In the genomic region with DNA sequence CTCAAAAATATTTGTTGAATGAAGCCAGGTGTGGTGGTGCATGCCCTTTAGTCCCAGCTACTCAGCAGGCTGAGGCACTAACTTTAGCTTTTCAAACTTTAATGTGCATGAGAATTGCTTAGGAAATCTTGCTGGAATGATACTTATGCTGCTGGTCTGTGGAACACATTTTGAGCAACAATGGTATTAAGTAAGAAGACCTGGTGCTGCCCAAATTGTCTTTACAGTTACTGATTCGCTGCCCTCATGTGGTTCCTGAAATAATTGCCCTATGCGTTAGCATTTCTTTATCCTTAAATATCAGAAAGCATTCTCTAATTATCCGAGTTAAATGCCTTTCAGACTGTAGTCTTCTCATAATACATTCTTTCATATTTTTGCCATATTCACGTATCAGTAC, we compare ENCODE assay signal across 9 cellular contexts.
DNase-seq lines count a peak whose midpoint lies in the region; ATAC-seq, FAIRE-seq and TF ChIP-seq lines count a peak whose summit lies in the region.
"Had no signal": no experiment of that assay in that cellular context is flagged by ENCODE, and none has a peak within 500 bp of the region (broad histone marks: within the 10 kb centered on the region; RNA-seq: fewer than 3 reads in every experiment).

No MANE protein-coding gene starts in this region.

- H3K36me3 Mint-ChIP-seq in GM23338 (ENCODE audit: low read depth), result no peaks in the 10 kb centered on the region

- H3K27me3 ChIP-seq in GM23338 (ENCODE audit: insufficient read depth) (no peaks in the 10 kb centered on the region), PC-9 (ENCODE audit: insufficient read depth, low read depth) (no peaks in the 10 kb centered on the region)

- no peak overlapping the region for H3K4me3 Mint-ChIP-seq in GM23338

- H3K27me3 Mint-ChIP-seq in GM23338 (ENCODE audit: insufficient read depth, low read depth, poor library complexity), result no peaks in the 10 kb centered on the region

- TF ChIP-seq CTCF in GM23338 (conservative IDR thresholded peaks at IDR 0.05; ENCODE audit: low read depth in 2 of 2) (peak; percentile 59 to 64), PC-9 (conservative IDR thresholded peaks at IDR 0.05) (peak; percentile 72), kidney (IDR thresholded peaks at IDR 0.05; ENCODE audit: borderline replicate concordance, extremely low read depth, insufficient read depth) (no peak)

- no peak overlapping the region for H2AFZ ChIP-seq in GM23338
- H2AFZ ChIP-seq in PC-9, result no peak overlapping the region

- DNase-seq in A172 (ENCODE audit: low spot score) (peak; percentile 30), GM23338 (ENCODE audit: low spot score) (peak; percentile 55), PC-9 (peak in 1 of 2 experiments; percentile 35), glomerular endothelial cell (ENCODE audit: extremely low read depth, low read depth, low spot score) (peak; percentile 12), kidney (no peak), urothelium cell line (ENCODE audit: low spot score) (no peak)

- no peak overlapping the region for H3K4me2 ChIP-seq in GM23338
- H3K4me2 ChIP-seq in PC-9, result no peak overlapping the region

- no peaks in the 10 kb centered on the region for H3K9me3 Mint-ChIP-seq in GM23338

- no peak for FAIRE-seq in kidney (lab: Jason Lieb, UNC)
- FAIRE-seq in urothelium cell line (lab: Jason Lieb, UNC), result no peak
- FAIRE-seq: colon had no signal

- H3K4me1 Mint-ChIP-seq in GM23338, result peaks cover 21% of the 10 kb centered on the region

- H3K36me3 ChIP-seq in GM23338 (ENCODE audit: insufficient read depth) (no peaks in the 10 kb centered on the region), PC-9 (ENCODE audit: low read depth) (no peaks in the 10 kb centered on the region), kidney (ENCODE audit: control insufficient read depth in 1 of 2, insufficient read depth in 2 of 2, low read length in 2 of 2) (no peaks in the 10 kb centered on the region)

- H3K9ac ChIP-seq in kidney (ENCODE audit: low read length in 2 of 2), result no peak overlapping the region

- H3K79me2 ChIP-seq in GM23338 (replicated peaks; ENCODE audit: insufficient read depth) (no peaks in the 10 kb centered on the region), PC-9 (ENCODE audit: low read depth) (no peaks in the 10 kb centered on the region)

- H3K9me2 ChIP-seq in GM23338 (ENCODE audit: insufficient read depth) (peaks cover 5% of the 10 kb centered on the region; the same call in 1 of the 2 replicates), PC-9 (ENCODE audit: insufficient read depth) (no peaks in the 10 kb centered on the region)

- no TSS peak for BruUV-seq in PC-9 (replicated peaks; lab: Mats Ljungman, UMichigan)

- ATAC-seq in GM23338 (peak; percentile 51), GM21447 (IDR thresholded peaks at IDR 0.05; ENCODE audit: unreplicated experiment) (no peak), GM18520 (IDR thresholded peaks at IDR 0.05; ENCODE audit: unreplicated experiment) (no peak)

- intact Hi-C loops in PC-9 (cut with micrococcal nuclease; ENCODE audit: unreplicated experiment) (loop anchor here (1.0 to 10.0 kb wide), 5 partner anchors 76 to 578 kb away; a partner anchor contains a TSS), kidney (cut with DNase I) (no loop called here)

- no peak overlapping the region for H3K4me3 ChIP-seq in GM23338
- H3K4me3 ChIP-seq in PC-9, result no peak overlapping the region
- H3K4me3 ChIP-seq in kidney (ENCODE audit: low read length in 2 of 2), result no peak overlapping the region

- POLR2A ChIA-PET in PC-9 (lab: Charles Lee; ENCODE audit: unreplicated experiment), result no interaction called here

- CTCF ChIA-PET in PC-9 (lab: Charles Lee), result interaction anchor here (0.6 to 1.0 kb wide), 2 partner anchors 26 to 72 kb away, joined by 3 read pairs; no protein-coding TSS in a partner anchor

- H3F3A ChIP-seq in GM23338 (replicated peaks; ENCODE audit: low read depth) (no peaks in the 10 kb centered on the region), PC-9 (ENCODE audit: insufficient read depth, low read depth) (no peaks in the 10 kb centered on the region)

- no peak overlapping the region for H3K27ac Mint-ChIP-seq in GM23338

- H3K9me3 ChIP-seq in PC-9 (ENCODE audit: insufficient read depth, low read depth) (no peaks in the 10 kb centered on the region), kidney (ENCODE audit: control insufficient read depth in 1 of 2, low read length in 2 of 2) (no peaks in the 10 kb centered on the region)

- H4K20me1 ChIP-seq in GM23338 (replicated peaks; ENCODE audit: insufficient read depth) (no peaks in the 10 kb centered on the region), PC-9 (ENCODE audit: insufficient read depth) (no peaks in the 10 kb centered on the region)

- H3K27ac ChIP-seq in GM23338 (ENCODE audit: low read depth), result no peak overlapping the region
- no peak overlapping the region for H3K27ac ChIP-seq in PC-9
- H3K27ac ChIP-seq in kidney (ENCODE audit: low read depth in 2 of 2, low read length in 2 of 2), result no peak overlapping the region

- H3K4me1 ChIP-seq in GM23338 (ENCODE audit: insufficient read depth) (peaks cover 10% of the 10 kb centered on the region; the same call in 1 of the 2 replicates), PC-9 (replicated peaks; ENCODE audit: insufficient read depth) (peaks cover 22% of the 10 kb centered on the region), kidney (ENCODE audit: control insufficient read depth in 1 of 2, insufficient read depth in 1 of 2, low read depth in 1 of 2, low read length in 2 of 2) (peaks cover 0 to 3% of the 10 kb centered on the region in 2 donors)

TF ChIP-seq in GM23338, 12 proteins besides CTCF, POLR2A, EP300 and RAD21 (continues in another document):
- no peak for TF ChIP-seq JUNB (IDR thresholded peaks at IDR 0.05; ENCODE audit: unreplicated experiment)
- TF ChIP-seq NANOG (IDR thresholded peaks at IDR 0.05; ENCODE audit: borderline replicate concordance), result no peak
- no peak for TF ChIP-seq EZH2phosphoT487 (IDR thresholded peaks at IDR 0.05; ENCODE audit: unreplicated experiment)
- TF ChIP-seq ZNF331 (CRISPR knock-in tag; IDR thresholded peaks at IDR 0.05; ENCODE audit: low read depth), result no peak
- no peak for TF ChIP-seq POLR2AphosphoS5 (IDR thresholded peaks at IDR 0.05; ENCODE audit: low read depth)
- TF ChIP-seq, protein P1, sequence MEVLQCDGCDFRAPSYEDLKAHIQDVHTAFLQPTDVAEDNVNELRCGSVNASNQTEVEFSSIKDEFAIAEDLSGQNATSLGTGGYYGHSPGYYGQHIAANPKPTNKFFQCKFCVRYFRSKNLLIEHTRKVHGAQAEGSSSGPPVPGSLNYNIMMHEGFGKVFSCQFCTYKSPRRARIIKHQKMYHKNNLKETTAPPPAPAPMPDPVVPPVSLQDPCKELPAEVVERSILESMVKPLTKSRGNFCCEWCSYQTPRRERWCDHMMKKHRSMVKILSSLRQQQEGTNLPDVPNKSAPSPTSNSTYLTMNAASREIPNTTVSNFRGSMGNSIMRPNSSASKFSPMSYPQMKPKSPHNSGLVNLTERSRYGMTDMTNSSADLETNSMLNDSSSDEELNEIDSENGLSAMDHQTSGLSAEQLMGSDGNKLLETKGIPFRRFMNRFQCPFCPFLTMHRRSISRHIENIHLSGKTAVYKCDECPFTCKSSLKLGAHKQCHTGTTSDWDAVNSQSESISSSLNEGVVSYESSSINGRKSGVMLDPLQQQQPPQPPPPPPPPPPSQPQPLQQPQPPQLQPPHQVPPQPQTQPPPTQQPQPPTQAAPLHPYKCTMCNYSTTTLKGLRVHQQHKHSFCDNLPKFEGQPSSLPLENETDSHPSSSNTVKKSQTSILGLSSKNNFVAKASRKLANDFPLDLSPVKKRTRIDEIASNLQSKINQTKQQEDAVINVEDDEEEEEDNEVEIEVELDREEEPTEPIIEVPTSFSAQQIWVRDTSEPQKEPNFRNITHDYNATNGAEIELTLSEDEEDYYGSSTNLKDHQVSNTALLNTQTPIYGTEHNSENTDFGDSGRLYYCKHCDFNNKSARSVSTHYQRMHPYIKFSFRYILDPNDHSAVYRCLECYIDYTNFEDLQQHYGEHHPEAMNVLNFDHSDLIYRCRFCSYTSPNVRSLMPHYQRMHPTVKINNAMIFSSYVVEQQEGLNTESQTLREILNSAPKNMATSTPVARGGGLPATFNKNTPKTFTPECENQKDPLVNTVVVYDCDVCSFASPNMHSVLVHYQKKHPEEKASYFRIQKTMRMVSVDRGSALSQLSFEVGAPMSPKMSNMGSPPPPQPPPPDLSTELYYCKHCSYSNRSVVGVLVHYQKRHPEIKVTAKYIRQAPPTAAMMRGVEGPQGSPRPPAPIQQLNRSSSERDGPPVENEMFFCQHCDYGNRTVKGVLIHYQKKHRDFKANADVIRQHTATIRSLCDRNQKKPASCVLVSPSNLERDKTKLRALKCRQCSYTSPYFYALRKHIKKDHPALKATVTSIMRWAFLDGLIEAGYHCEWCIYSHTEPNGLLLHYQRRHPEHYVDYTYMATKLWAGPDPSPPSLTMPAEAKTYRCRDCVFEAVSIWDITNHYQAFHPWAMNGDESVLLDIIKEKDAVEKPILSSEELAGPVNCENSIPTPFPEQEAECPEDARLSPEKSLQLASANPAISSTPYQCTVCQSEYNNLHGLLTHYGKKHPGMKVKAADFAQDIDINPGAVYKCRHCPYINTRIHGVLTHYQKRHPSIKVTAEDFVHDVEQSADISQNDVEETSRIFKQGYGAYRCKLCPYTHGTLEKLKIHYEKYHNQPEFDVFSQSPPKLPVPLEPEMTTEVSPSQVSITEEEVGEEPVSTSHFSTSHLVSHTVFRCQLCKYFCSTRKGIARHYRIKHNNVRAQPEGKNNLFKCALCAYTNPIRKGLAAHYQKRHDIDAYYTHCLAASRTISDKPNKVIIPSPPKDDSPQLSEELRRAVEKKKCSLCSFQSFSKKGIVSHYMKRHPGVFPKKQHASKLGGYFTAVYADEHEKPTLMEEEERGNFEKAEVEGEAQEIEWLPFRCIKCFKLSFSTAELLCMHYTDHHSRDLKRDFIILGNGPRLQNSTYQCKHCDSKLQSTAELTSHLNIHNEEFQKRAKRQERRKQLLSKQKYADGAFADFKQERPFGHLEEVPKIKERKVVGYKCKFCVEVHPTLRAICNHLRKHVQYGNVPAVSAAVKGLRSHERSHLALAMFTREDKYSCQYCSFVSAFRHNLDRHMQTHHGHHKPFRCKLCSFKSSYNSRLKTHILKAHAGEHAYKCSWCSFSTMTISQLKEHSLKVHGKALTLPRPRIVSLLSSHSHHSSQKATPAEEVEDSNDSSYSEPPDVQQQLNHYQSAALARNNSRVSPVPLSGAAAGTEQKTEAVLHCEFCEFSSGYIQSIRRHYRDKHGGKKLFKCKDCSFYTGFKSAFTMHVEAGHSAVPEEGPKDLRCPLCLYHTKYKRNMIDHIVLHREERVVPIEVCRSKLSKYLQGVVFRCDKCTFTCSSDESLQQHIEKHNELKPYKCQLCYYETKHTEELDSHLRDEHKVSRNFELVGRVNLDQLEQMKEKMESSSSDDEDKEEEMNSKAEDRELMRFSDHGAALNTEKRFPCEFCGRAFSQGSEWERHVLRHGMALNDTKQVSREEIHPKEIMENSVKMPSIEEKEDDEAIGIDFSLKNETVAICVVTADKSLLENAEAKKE (CRISPR knock-in tag; IDR thresholded peaks at IDR 0.05), result no peak
- TF ChIP-seq STAT1 (IDR thresholded peaks at IDR 0.05; ENCODE audit: unreplicated experiment), result no peak

Comparison
In these comparisons a context has a peak if more than half of its experiments do, and no peak if none do; other contexts are left out.
1. DNase-seq: peak in A172 (single experiment), GM23338 (single experiment) and glomerular endothelial cell (single experiment); none in kidney (single experiment) and urothelium cell line (single experiment).